1 cellular context compared by ENCODE assay signal in the genomic region with DNA sequence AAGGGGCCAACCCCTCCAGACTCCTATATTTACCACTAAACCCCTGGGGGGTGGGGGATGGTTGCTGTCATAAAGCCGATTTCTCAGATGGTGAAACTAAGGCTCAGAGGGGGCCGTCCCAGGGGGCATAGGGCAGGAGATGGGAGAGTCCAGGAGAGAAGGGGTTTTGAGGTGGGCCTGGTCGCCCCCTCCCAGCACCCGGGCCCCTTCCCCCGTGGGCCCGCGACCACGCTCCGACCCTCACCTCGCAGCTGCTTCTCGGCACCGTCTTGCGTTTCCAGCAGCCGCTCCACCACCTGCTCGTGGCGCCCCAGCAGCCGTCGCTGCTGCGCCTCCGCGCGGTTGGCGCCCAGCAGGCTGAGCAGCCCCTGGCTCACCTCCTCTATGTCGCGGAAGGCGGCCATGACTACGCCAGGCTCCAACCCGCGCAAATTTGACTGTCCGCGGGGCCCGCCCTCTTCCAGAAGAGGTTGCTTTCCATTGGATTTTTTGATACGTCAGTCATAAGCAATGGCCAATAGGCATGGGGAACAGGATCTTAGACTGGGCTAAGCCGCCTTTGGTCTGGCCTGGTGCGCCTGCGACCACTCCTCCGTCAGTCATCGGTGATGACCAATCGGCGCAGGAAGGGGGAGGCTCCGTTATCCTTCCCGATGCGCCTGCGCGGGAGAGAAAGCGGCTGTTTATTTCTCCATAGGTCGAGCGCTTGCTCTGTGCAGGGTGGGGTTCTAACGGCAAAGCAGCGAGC.
TF ChIP-seq lines count a peak whose summit lies in the region.

A gene with protein sequence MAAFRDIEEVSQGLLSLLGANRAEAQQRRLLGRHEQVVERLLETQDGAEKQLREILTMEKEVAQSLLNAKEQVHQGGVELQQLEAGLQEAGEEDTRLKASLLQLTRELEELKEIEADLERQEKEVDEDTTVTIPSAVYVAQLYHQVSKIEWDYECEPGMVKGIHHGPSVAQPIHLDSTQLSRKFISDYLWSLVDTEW (minus strand): TSS at position 410 of the 748 bp plus-strand sequence. CDS start 6 bp downstream, at position 404.

TF ChIP-seq in HEK293, 187 proteins besides CTCF, POLR2A, EP300 and RAD21 (continued from another document):
- no peak for TF ChIP-seq ZNF658 (tag by site-specific recombination; IDR thresholded peaks at IDR 0.05)
- no peak for TF ChIP-seq ZNF48 (tag by site-specific recombination; IDR thresholded peaks at IDR 0.05)
- TF ChIP-seq, protein P1, sequence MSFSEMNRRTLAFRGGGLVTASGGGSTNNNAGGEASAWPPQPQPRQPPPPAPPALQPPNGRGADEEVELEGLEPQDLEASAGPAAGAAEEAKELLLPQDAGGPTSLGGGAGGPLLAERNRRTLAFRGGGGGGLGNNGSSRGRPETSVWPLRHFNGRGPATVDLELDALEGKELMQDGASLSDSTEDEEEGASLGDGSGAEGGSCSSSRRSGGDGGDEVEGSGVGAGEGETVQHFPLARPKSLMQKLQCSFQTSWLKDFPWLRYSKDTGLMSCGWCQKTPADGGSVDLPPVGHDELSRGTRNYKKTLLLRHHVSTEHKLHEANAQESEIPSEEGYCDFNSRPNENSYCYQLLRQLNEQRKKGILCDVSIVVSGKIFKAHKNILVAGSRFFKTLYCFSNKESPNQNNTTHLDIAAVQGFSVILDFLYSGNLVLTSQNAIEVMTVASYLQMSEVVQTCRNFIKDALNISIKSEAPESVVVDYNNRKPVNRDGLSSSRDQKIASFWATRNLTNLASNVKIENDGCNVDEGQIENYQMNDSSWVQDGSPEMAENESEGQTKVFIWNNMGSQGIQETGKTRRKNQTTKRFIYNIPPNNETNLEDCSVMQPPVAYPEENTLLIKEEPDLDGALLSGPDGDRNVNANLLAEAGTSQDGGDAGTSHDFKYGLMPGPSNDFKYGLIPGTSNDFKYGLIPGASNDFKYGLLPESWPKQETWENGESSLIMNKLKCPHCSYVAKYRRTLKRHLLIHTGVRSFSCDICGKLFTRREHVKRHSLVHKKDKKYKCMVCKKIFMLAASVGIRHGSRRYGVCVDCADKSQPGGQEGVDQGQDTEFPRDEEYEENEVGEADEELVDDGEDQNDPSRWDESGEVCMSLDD (tag by site-specific recombination; IDR thresholded peaks at IDR 0.05) = peak; percentile 61
- no peak; the same call in 1 of the 2 replicates for TF ChIP-seq ZNF660 (tag by site-specific recombination; IDR thresholded peaks at IDR 0.05)
- peak; percentile 79 for TF ChIP-seq ZXDB (tag by site-specific recombination; IDR thresholded peaks at IDR 0.05)
- no peak for TF ChIP-seq ZNF785 (tag by site-specific recombination; IDR thresholded peaks at IDR 0.05)
- TF ChIP-seq, protein P2, sequence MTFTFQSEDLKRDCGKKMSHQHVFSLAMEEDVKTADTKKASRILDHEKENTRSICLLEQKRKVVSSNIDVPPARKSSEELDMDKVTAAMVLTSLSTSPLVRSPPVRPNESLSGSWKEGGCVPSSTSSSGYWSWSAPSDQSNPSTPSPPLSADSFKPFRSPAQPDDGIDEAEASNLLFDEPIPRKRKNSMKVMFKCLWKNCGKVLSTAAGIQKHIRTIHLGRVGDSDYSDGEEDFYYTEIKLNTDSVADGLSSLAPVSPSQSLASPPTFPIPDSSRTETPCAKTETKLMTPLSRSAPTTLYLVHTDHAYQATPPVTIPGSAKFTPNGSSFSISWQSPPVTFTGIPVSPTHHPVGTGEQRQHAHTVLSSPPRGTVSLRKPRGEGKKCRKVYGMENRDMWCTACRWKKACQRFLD (tag by site-specific recombination; IDR thresholded peaks at IDR 0.05) = no peak
- TF ChIP-seq, protein P3, sequence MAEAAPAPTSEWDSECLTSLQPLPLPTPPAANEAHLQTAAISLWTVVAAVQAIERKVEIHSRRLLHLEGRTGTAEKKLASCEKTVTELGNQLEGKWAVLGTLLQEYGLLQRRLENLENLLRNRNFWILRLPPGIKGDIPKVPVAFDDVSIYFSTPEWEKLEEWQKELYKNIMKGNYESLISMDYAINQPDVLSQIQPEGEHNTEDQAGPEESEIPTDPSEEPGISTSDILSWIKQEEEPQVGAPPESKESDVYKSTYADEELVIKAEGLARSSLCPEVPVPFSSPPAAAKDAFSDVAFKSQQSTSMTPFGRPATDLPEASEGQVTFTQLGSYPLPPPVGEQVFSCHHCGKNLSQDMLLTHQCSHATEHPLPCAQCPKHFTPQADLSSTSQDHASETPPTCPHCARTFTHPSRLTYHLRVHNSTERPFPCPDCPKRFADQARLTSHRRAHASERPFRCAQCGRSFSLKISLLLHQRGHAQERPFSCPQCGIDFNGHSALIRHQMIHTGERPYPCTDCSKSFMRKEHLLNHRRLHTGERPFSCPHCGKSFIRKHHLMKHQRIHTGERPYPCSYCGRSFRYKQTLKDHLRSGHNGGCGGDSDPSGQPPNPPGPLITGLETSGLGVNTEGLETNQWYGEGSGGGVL (tag by site-specific recombination; IDR thresholded peaks at IDR 0.05) = no peak
